Comparison of ENCODE assay signal across 1 cellular context in genomic region chr1:28144203-28145135, GRCh38.
TF ChIP-seq lines count a peak whose summit lies in the region.

No MANE protein-coding gene starts in this region.

TF ChIP-seq in GM23338, 12 proteins besides CTCF, POLR2A, EP300 and RAD21 (continued from another document):
- TF ChIP-seq ZNF462 (CRISPR knock-in tag; IDR thresholded peaks at IDR 0.05) (no peak), CREB1 (CRISPR knock-in tag; IDR thresholded peaks at IDR 0.05; ENCODE audit: low read depth) (no peak), EZH2 (IDR thresholded peaks at IDR 0.05; ENCODE audit: low read depth, unreplicated experiment) (no peak), JUNB (IDR thresholded peaks at IDR 0.05; ENCODE audit: unreplicated experiment) (no peak), NANOG (IDR thresholded peaks at IDR 0.05; ENCODE audit: borderline replicate concordance) (no peak), ETS1 (IDR thresholded peaks at IDR 0.05) (no peak), POLR2AphosphoS5 (IDR thresholded peaks at IDR 0.05; ENCODE audit: low read depth) (no peak)
